In genomic region chr11:34266090-34266912, GRCh38 we compare ENCODE assay signal across 8 cellular contexts.
DNase-seq lines count a peak whose midpoint lies in the region; ATAC-seq and TF ChIP-seq lines count a peak whose summit lies in the region.

No MANE protein-coding gene starts in this region.

- TF ChIP-seq CTCF in Calu3 (IDR thresholded peaks at IDR 0.05; ENCODE audit: unreplicated experiment) = no peak
- no peak for TF ChIP-seq CTCF in PC-3 (conservative IDR thresholded peaks at IDR 0.05; ENCODE audit: low read depth, low read length)
- TF ChIP-seq CTCF in epithelial cell of proximal tubule (conservative IDR thresholded peaks at IDR 0.05; ENCODE audit: low read depth, low read length) = no peak
- no peak for TF ChIP-seq CTCF in omental fat pad (IDR thresholded peaks at IDR 0.05)

- peak; percentile 53 for DNase-seq in Calu3
- DNase-seq in PC-3 = peak; percentile 78
- peak; percentile 84 for DNase-seq in epithelial cell of proximal tubule (ENCODE audit: low read depth)
- DNase-seq in omental fat pad (ENCODE audit: low spot score) = no peak
- DNase-seq in stimulated activated CD4-positive, alpha-beta T cell treated with anti-CD3 and anti-CD28 coated beads, Interleukin-4, amount 100 ng/mL, for 1 hour = no peak
- DNase-seq in H7 = no peak
- DNase-seq in SK-N-DZ (ENCODE audit: low spot score) = no peak

- H3K9me3 ChIP-seq in PC-3 (ENCODE audit: low read length) = no peaks in the 10 kb centered on the region

- no peaks in the 10 kb centered on the region for H3F3A ChIP-seq in PC-3 (ENCODE audit: low read length, unreplicated experiment)

- no peaks in the 10 kb centered on the region for H3K9me2 ChIP-seq in PC-3 (replicated peaks; ENCODE audit: low read length)

- H3K4me1 ChIP-seq in PC-3 (ENCODE audit: insufficient read depth, low read length) = peaks cover 46% of the 10 kb centered on the region

- H3K4me3 ChIP-seq in PC-3 (ENCODE audit: low read length) (no peak overlapping the region), epithelial cell of proximal tubule (ENCODE audit: low read depth, low read length) (no peak overlapping the region), H7 (ENCODE audit: insufficient read depth, low read depth, low read length) (no peak overlapping the region)

- H4K20me1 ChIP-seq in PC-3 (ENCODE audit: low read length) = no peaks in the 10 kb centered on the region

- H3K36me3 Mint-ChIP-seq in Calu3 (ENCODE audit: insufficient read depth, unreplicated experiment) = peaks cover 27% of the 10 kb centered on the region

- peak overlapping the region; percentile 2 for H3K4me2 ChIP-seq in PC-3 (ENCODE audit: low read length)

- peaks cover 56% of the 10 kb centered on the region for H3K4me1 Mint-ChIP-seq in Calu3 (ENCODE audit: low read depth, unreplicated experiment)

- CTCF ChIA-PET in Calu3 (lab: Charles Lee) = interaction anchor here (0.6 to 1.5 kb wide), 5 partner anchors 18 to 92 kb away, joined by 3 to 4 read pairs (median 3); no protein-coding TSS in a partner anchor
- CTCF ChIA-PET in PC-3 (lab: Charles Lee) = no interaction called here

- H3K4me3 Mint-ChIP-seq in Calu3 (ENCODE audit: low read depth, unreplicated experiment) = peak overlapping the region; percentile 7

- ATAC-seq in PC-3 (peak; percentile 64), omental fat pad (ENCODE audit: low FRiP score) (peak; percentile 67), GM18868 (IDR thresholded peaks at IDR 0.05; ENCODE audit: unreplicated experiment) (no peak)

- intact Hi-C loops in Calu3 (cut with micrococcal nuclease; ENCODE audit: unreplicated experiment) (no loop called here), PC-3 (cut with micrococcal nuclease) (loop anchor here (2.0 to 10.0 kb wide), 2 partner anchors 92 kb away; partner anchors contain the start of gene ABTB2)

- BruUV-seq in Calu3 (replicated peaks; lab: Mats Ljungman, UMichigan) (no TSS peak), PC-3 (replicated peaks; lab: Mats Ljungman, UMichigan) (no TSS peak)

- no peaks in the 10 kb centered on the region for H3K27me3 ChIP-seq in PC-3 (ENCODE audit: low read length)
- H3K27me3 ChIP-seq in H7 (ENCODE audit: control insufficient read depth, insufficient read depth, low read length) = no peaks in the 10 kb centered on the region

- H3K9ac ChIP-seq in PC-3 (ENCODE audit: low read length) = no peak overlapping the region

- peaks cover 15% of the 10 kb centered on the region for H3K79me2 ChIP-seq in PC-3 (ENCODE audit: low read length)

- H3K36me3 ChIP-seq in PC-3 (ENCODE audit: low read depth, low read length) (no peaks in the 10 kb centered on the region), H7 (replicated peaks; ENCODE audit: control insufficient read depth, insufficient read depth, low read length) (no peaks in the 10 kb centered on the region)

- H3K27ac Mint-ChIP-seq in Calu3 (ENCODE audit: unreplicated experiment) = peak overlapping the region; percentile 81

- H3K27ac ChIP-seq in PC-3 (ENCODE audit: low read length) = peak overlapping the region; percentile 70

- H3K27me3 Mint-ChIP-seq in Calu3 (ENCODE audit: unreplicated experiment) = no peaks in the 10 kb centered on the region

- no peak overlapping the region for H2AFZ ChIP-seq in PC-3 (ENCODE audit: low read length)

- H3K9me3 Mint-ChIP-seq in Calu3 (ENCODE audit: low read depth, unreplicated experiment) = no peaks in the 10 kb centered on the region

- POLR2A ChIA-PET in PC-3 (lab: Charles Lee; ENCODE audit: unreplicated experiment) = no interaction called here

Comparison
In these comparisons a context has a peak if more than half of its experiments do, and no peak if none do; other contexts are left out.
1. DNase-seq: peak in Calu3 (single experiment), PC-3 (single experiment) and epithelial cell of proximal tubule (single experiment); none in omental fat pad (single experiment), stimulated activated CD4-positive, alpha-beta T cell treated with anti-CD3 and anti-CD28 coated beads, Interleukin-4, amount 100 ng/mL, for 1 hour (single experiment), H7 (single experiment) and SK-N-DZ (single experiment).